ENCODE assay signal across 25 cellular contexts in genomic region chr6:49269190-49269589, GRCh38.
DNase-seq lines count a peak whose midpoint lies in the region; ATAC-seq and TF ChIP-seq lines count a peak whose summit lies in the region.
"Had no signal": no experiment of that assay in that cellular context is flagged by ENCODE, and none has a peak within 500 bp of the region (broad histone marks: within the 10 kb centered on the region; RNA-seq: fewer than 3 reads in every experiment).

No MANE protein-coding gene starts in this region.

- no peak overlapping the region for H3K27ac ChIP-seq in gastrocnemius medialis
- H3K27ac ChIP-seq: thyroid gland had no signal

- TF ChIP-seq POLR2A in gastrocnemius medialis (IDR thresholded peaks at IDR 0.05), result no peak

- H3K27me3 ChIP-seq in adipocyte (replicated peaks; ENCODE audit: control insufficient read depth, insufficient read depth, low read length) (no peaks in the 10 kb centered on the region), gastrocnemius medialis (no peaks in the 10 kb centered on the region)
- H3K27me3 ChIP-seq: thyroid gland had no signal

- H3K9me3 ChIP-seq in adipocyte (ENCODE audit: control insufficient read depth, low read length) (no peaks in the 10 kb centered on the region), gastrocnemius medialis (no peaks in the 10 kb centered on the region)
- H3K9me3 ChIP-seq: thyroid gland had no signal

- in situ Hi-C loops in gastrocnemius medialis (cut with MboI; ENCODE audit: low sequenced_read_pairs in 4 of 4), result no loop called here

- no peak for TF ChIP-seq CTCF in HFFc6 (IDR thresholded peaks at IDR 0.05)
- no peak for TF ChIP-seq CTCF in foreskin fibroblast (IDR thresholded peaks at IDR 0.05; ENCODE audit: low read depth, low read length)
- no peak for TF ChIP-seq CTCF in gastrocnemius medialis (IDR thresholded peaks at IDR 0.05 in 4 of 5, conservative IDR thresholded peaks at IDR 0.05 in 1 of 5)

- intact Hi-C loops in gastrocnemius medialis (cut with DNase I; ENCODE audit: low total_unique reads), result no loop called here

- H3K27ac Mint-ChIP-seq in HFFc6, result no peak overlapping the region
- H3K27ac Mint-ChIP-seq: activated CD8-positive, alpha-beta T cell treated with anti-CD3 and anti-CD28 coated beads for 36 hours; naive B cell had no signal

- H3K36me3 ChIP-seq in adipocyte (ENCODE audit: control insufficient read depth, insufficient read depth, low read length, severe bottlenecking) (no peaks in the 10 kb centered on the region), gastrocnemius medialis (no peaks in the 10 kb centered on the region)
- H3K36me3 ChIP-seq: thyroid gland had no signal

- H3K9me3 Mint-ChIP-seq in HFFc6, result peaks cover 5% of the 10 kb centered on the region; the same call in 1 of the 2 replicates
- H3K9me3 Mint-ChIP-seq: activated CD8-positive, alpha-beta T cell treated with anti-CD3 and anti-CD28 coated beads for 36 hours had no signal

- H3K4me3 Mint-ChIP-seq in HFFc6, result no peak overlapping the region
- H3K4me3 Mint-ChIP-seq: activated CD8-positive, alpha-beta T cell treated with anti-CD3 and anti-CD28 coated beads for 36 hours; naive B cell had no signal

- peaks cover 18% of the 10 kb centered on the region; the same call in 1 of the 2 replicates for H3K4me1 Mint-ChIP-seq in HFFc6 (ENCODE audit: low read depth)
- H3K4me1 Mint-ChIP-seq: naive B cell had no signal

- ATAC-seq in GM18861 (IDR thresholded peaks at IDR 0.05; ENCODE audit: unreplicated experiment), result no peak
- ATAC-seq in gastrocnemius medialis, result no peak
- no peak for ATAC-seq in GM19452 (IDR thresholded peaks at IDR 0.05; ENCODE audit: unreplicated experiment)
- ATAC-seq: activated CD8-positive, alpha-beta T cell treated with anti-CD3 and anti-CD28 coated beads for 36 hours; stimulated activated naive CD8-positive, alpha-beta T cell treated with anti-CD3 and anti-CD28 coated beads, Interleukin-15, Interleukin-2, amounts not matched to agents 100 U/mL and 50 U/mL, for 24 hours had no signal

- H3K36me3 Mint-ChIP-seq in HFFc6 (ENCODE audit: low read depth), result 0 out of 2 replicates have a peak, but pooled peaks cover 3% of the 10 kb centered on the region
- H3K36me3 Mint-ChIP-seq: naive B cell had no signal

- H3K9ac ChIP-seq in adipocyte (ENCODE audit: low read length), result no peak overlapping the region

- no peak overlapping the region for H3K4me3 ChIP-seq in adipocyte (ENCODE audit: low read length)
- no peak overlapping the region for H3K4me3 ChIP-seq in foreskin fibroblast (ENCODE audit: low read depth in 1 of 2, low read length in 2 of 2)
- no peak overlapping the region for H3K4me3 ChIP-seq in gastrocnemius medialis
- H3K4me3 ChIP-seq: thyroid gland had no signal

- DNase-seq in A172 (ENCODE audit: low spot score), result peak; percentile 45
- peak; percentile 48 for DNase-seq in HFFc6
- DNase-seq in adipocyte (ENCODE audit: low read depth), result peak; percentile 32
- peak; percentile 1 to 10 for DNase-seq in foreskin fibroblast
- DNase-seq in gastrocnemius medialis, result no peak
- DNase-seq in NCI-H446 (lab: John Stamatoyannopoulos, UW), result no peak
- DNase-seq: 8988T; activated CD4-positive, CD25-positive, alpha-beta regulatory T cell treated with anti-CD3 and anti-CD28 coated beads, Interleukin-2, amount 50 U/mL, for 72 hours; activated CD8-positive, alpha-beta T cell treated with anti-CD3 and anti-CD28 coated beads for 36 hours; activated gamma-delta T cell treated with Interleukin-2 at 50 U/mL for 16 hours; activated T-cell treated with anti-CD3 and anti-CD28 coated beads, Interleukin-2, amount 50 U/mL, for 1 hour; DND-41; GOT3; mesenchymal stem cell; naive B cell; NCI-H1694; NCI-H2171 treated with DMSO at 0.1 percent for 48 hours; NCI-H526 treated with DMSO at 0.1 percent for 48 hours; occipital lobe; SHP77; stimulated activated CD4-positive, alpha-beta T cell treated with anti-CD3 and anti-CD28 coated beads, Interleukin-4, amount 100 ng/mL, for 4 hours; stimulated activated naive CD8-positive, alpha-beta T cell treated with anti-CD3 and anti-CD28 coated beads, Interleukin-15, Interleukin-2, amounts not matched to agents 100 U/mL and 50 U/mL, for 24 hours; thyroid gland had no signal

- peaks cover 3% of the 10 kb centered on the region for H3K27me3 Mint-ChIP-seq in HFFc6 (ENCODE audit: insufficient read depth)
- H3K27me3 Mint-ChIP-seq: activated CD8-positive, alpha-beta T cell treated with anti-CD3 and anti-CD28 coated beads for 36 hours; naive B cell had no signal

- H3K4me1 ChIP-seq in adipocyte (ENCODE audit: control insufficient read depth, insufficient read depth, low read length) (no peaks in the 10 kb centered on the region), gastrocnemius medialis (no peaks in the 10 kb centered on the region)
- H3K4me1 ChIP-seq: thyroid gland had no signal

Comparison
In these comparisons a context has a peak if more than half of its experiments do, and no peak if none do; other contexts are left out.
1. DNase-seq: peak in A172 (single experiment), HFFc6 (single experiment), adipocyte (single experiment) and foreskin fibroblast (2 of 2); none in gastrocnemius medialis (0 of 2) and NCI-H446 (0 of 2).